ENCODE assay signal across 16 cellular contexts in the genomic region with DNA sequence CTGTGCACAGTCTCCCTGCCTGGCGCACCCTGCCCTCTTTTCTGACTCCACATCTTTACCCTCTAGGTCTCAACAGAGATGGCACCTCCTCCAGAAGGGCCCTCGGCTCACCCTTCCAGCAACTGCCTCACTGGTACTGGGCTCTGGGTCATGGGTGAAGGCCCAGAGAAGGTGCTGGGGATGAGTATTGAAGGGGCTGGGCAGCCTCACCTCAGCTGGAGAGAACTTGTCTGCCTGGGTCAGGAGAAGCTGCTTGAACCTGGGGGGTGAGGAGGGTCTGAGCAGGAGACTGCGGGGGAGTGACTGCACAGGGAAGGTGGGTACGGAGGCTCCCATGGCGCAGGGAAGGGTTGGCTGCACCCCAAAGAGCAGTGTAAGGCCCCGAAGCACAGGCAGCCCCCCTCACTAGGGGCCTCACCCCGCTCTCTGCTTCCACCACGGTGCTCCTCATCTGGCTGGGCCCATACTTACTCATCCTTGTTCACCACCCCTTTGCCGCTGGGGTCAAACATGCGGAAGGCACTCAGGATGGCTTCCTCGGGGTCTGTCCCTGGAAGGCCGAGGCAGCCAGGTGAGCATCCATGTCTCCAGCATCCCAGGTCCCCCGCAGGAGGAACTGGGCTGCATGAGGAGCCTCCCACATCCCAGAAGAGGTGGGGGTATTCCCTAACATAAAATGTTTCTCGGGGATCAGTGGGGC. TPM values are rescaled to one million over a fixed set of nuclear protein-coding genes. Genes with fewer than 3 reads are reported as not detected.
DNase-seq lines count a peak whose midpoint lies in the region; ATAC-seq and TF ChIP-seq lines count a peak whose summit lies in the region.
"Had no signal": no experiment of that assay in that cellular context is flagged by ENCODE, and none has a peak within 500 bp of the region (broad histone marks: within the 10 kb centered on the region; RNA-seq: fewer than 3 reads in every experiment).

No MANE protein-coding gene starts in this region.

- WGBS in right cardiac atrium = 66% methylated on average over 14 of the region's 14 CpGs
- WGBS in heart right ventricle, 2 donors = 65 to 77% methylated on average over 14 of the region's 14 CpGs
- WGBS in mesenchymal stem cell = 88% methylated on average over 12 of the region's 14 CpGs

- no peak overlapping the region for H3K4ac ChIP-seq in mesenchymal stem cell (ENCODE audit: low read depth in 1 of 2, low read length in 2 of 2)

- TF ChIP-seq CTCF in heart right ventricle (IDR thresholded peaks at IDR 0.05) (no peak), upper lobe of right lung (IDR thresholded peaks at IDR 0.05) (no peak), CD14-positive monocyte (IDR thresholded peaks at IDR 0.05) (no peak)

- H3K79me1 ChIP-seq in mesenchymal stem cell (replicated peaks; ENCODE audit: low read length, poor library complexity, severe bottlenecking) = no peaks in the 10 kb centered on the region

- no peak overlapping the region for H2AFZ ChIP-seq in mesenchymal stem cell (ENCODE audit: low read depth, low read length)

- H3K4me3 ChIP-seq in right cardiac atrium (ENCODE audit: low read length) = peak overlapping the region; percentile 34
- H3K4me3 ChIP-seq in heart right ventricle = peak overlapping the region in 4 of 10 donors; percentile 35 to 44 (median 36)
- H3K4me3 ChIP-seq in mesenchymal stem cell (ENCODE audit: insufficient read depth in 1 of 2, low read depth in 1 of 2, low read length in 2 of 2) = no peak overlapping the region
- H3K4me3 ChIP-seq in upper lobe of right lung = no peak overlapping the region
- H3K4me3 ChIP-seq: A549 had no signal

- intact Hi-C loops in right cardiac atrium (cut with DNase I) (loop anchor here in 1 of 4 donors (10.0 kb wide), 1 partner anchor 55 kb away; no protein-coding TSS in a partner anchor), heart right ventricle (cut with DNase I) (loop anchor here in 4 of 10 donors (5.0 to 10.0 kb wide), 2 partner anchors 55 to 58 kb away; no protein-coding TSS in a partner anchor), upper lobe of right lung (cut with DNase I) (no loop called here), CD14-positive monocyte (cut with micrococcal nuclease) (loop anchor here in 1 of 2 donors (10.0 kb wide), 1 partner anchor 55 kb away; no protein-coding TSS in a partner anchor)

- no peaks in the 10 kb centered on the region for H3K9me3 Mint-ChIP-seq in CD14-positive monocyte
- H3K9me3 Mint-ChIP-seq: CD8-positive, alpha-beta T cell; H9 had no signal

- H3K27me3 Mint-ChIP-seq in CD14-positive monocyte (ENCODE audit: low read depth in 3 of 3) = peaks cover 6 to 14% (median 8%) of the 10 kb centered on the region in 3 donors

- no peak overlapping the region for H2AK5ac ChIP-seq in mesenchymal stem cell (ENCODE audit: low read length, severe bottlenecking)

- H3K4me1 ChIP-seq in right cardiac atrium (ENCODE audit: control insufficient read depth, insufficient read depth, low read length) = peaks cover 2% of the 10 kb centered on the region
- H3K4me1 ChIP-seq in heart right ventricle = peaks cover 0 to 23% (median 5%) of the 10 kb centered on the region in 9 donors
- H3K4me1 ChIP-seq in mesenchymal stem cell (ENCODE audit: control insufficient read depth, insufficient read depth, low read depth, low read length) = peaks cover 2% of the 10 kb centered on the region
- no peaks in the 10 kb centered on the region for H3K4me1 ChIP-seq in upper lobe of right lung
- H3K4me1 ChIP-seq: A549, BE2C had no signal

- H4K8ac ChIP-seq in mesenchymal stem cell (ENCODE audit: low read length) = no peak overlapping the region

- no peaks in the 10 kb centered on the region for H3K4me1 Mint-ChIP-seq in CD14-positive monocyte
- H3K4me1 Mint-ChIP-seq: H9 had no signal

- H2BK5ac ChIP-seq in mesenchymal stem cell (ENCODE audit: low read depth, low read length, poor library complexity, severe bottlenecking) = no peak overlapping the region

- no peak overlapping the region for H3K9ac ChIP-seq in mesenchymal stem cell (ENCODE audit: low read length)

- H3K4me3 Mint-ChIP-seq in CD14-positive monocyte = no peak overlapping the region
- H3K4me3 Mint-ChIP-seq: CD8-positive, alpha-beta T cell had no signal

- peak overlapping the region in 1 of 2 experiments; percentile 38 for H3K14ac ChIP-seq in mesenchymal stem cell (ENCODE audit: low read length in 2 of 2)

- H3K9me3 ChIP-seq in right cardiac atrium (ENCODE audit: control insufficient read depth, low read length) (no peaks in the 10 kb centered on the region), heart right ventricle (no peaks in the 10 kb centered on the region), mesenchymal stem cell (ENCODE audit: control insufficient read depth, low read length) (no peaks in the 10 kb centered on the region), upper lobe of right lung (no peaks in the 10 kb centered on the region)
- H3K9me3 ChIP-seq: A549, BE2C had no signal

- ATAC-seq in right cardiac atrium (no peak), heart right ventricle (no peak), upper lobe of right lung (no peak)
- ATAC-seq: CD8-positive, alpha-beta T cell had no signal

- H4K91ac ChIP-seq in mesenchymal stem cell (ENCODE audit: low read length) = no peak overlapping the region

- peak in 1 of 3 donors; percentile 25 for DNase-seq in right cardiac atrium
- no peak for DNase-seq in heart right ventricle
- no peak for DNase-seq in mesenchymal stem cell
- DNase-seq in upper lobe of right lung = peak; percentile 56
- no peak for DNase-seq in Kasumi-1 (lab: John Stamatoyannopoulos, UW)
- DNase-seq in CD14-positive monocyte (ENCODE audit: low spot score) = no peak
- DNase-seq: BE2C; CD8-positive, alpha-beta T cell; COR-L47; DND-41; GDM1; GOT3; H9 had no signal

- H3K36me3 Mint-ChIP-seq in CD14-positive monocyte = no peaks in the 10 kb centered on the region
- H3K36me3 Mint-ChIP-seq: CD8-positive, alpha-beta T cell had no signal

- H3K18ac ChIP-seq in mesenchymal stem cell (ENCODE audit: low read depth in 1 of 2, low read length in 2 of 2) = no peak overlapping the region

- H3K23ac ChIP-seq in mesenchymal stem cell (ENCODE audit: low read length in 2 of 2) = peak overlapping the region in 1 of 2 experiments; percentile 37

- H3K27ac ChIP-seq in right cardiac atrium (ENCODE audit: low read length) (peak overlapping the region; percentile 61), heart right ventricle (peak overlapping the region in 3 of 10 donors; percentile 26 to 79 (median 41)), mesenchymal stem cell (ENCODE audit: low read length, poor library complexity, severe bottlenecking) (no peak overlapping the region), upper lobe of right lung (no peak overlapping the region)
- H3K27ac ChIP-seq: A549, C4-2B had no signal

- peak overlapping the region; percentile 9 for H2BK15ac ChIP-seq in mesenchymal stem cell (ENCODE audit: low read depth, poor library complexity, severe bottlenecking)

- H3K4me2 ChIP-seq in mesenchymal stem cell (ENCODE audit: low read length, poor library complexity, severe bottlenecking) = no peak overlapping the region
- H3K4me2 ChIP-seq: A549 had no signal

- H3K27me3 ChIP-seq in right cardiac atrium (ENCODE audit: control insufficient read depth, insufficient read depth) (no peaks in the 10 kb centered on the region), heart right ventricle (peaks cover 0 to 2% (median 0%) of the 10 kb centered on the region in 7 donors), mesenchymal stem cell (ENCODE audit: control insufficient read depth in 1 of 2, insufficient read depth in 1 of 2, low read length in 2 of 2) (peaks cover 3 to 10% of the 10 kb centered on the region in 2 experiments), upper lobe of right lung (no peaks in the 10 kb centered on the region)
- H3K27me3 ChIP-seq: BE2C had no signal

- H2BK120ac ChIP-seq in mesenchymal stem cell (ENCODE audit: low read depth, low read length) = no peak overlapping the region

- H2BK12ac ChIP-seq in mesenchymal stem cell (ENCODE audit: low read length in 2 of 2) = no peak overlapping the region

- H3K27ac Mint-ChIP-seq in CD14-positive monocyte = peak overlapping the region in 2 of 7 donors; percentile 78
- H3K27ac Mint-ChIP-seq: CD8-positive, alpha-beta T cell; H9 had no signal

- H3K36me3 ChIP-seq in heart right ventricle (no peaks in the 10 kb centered on the region), mesenchymal stem cell (ENCODE audit: control insufficient read depth in 1 of 2, insufficient read depth in 2 of 2, low read depth in 1 of 2, low read length in 2 of 2) (no peaks in the 10 kb centered on the region), upper lobe of right lung (no peaks in the 10 kb centered on the region)
- H3K36me3 ChIP-seq: BE2C had no signal

RNA-seq across cellular contexts. Expression of a gene that starts 1.7 kb away (rescaled TPM):
- total RNA-seq in right cardiac atrium (over 10,000 TPM; 13,263 to 15,323 (median 14,734) TPM), heart right ventricle (1,000 to 10,000 TPM in 7 of 10 donors, 100 to 1,000 TPM in 3; 146 to 6,323 (median 1,764) TPM), upper lobe of right lung (3.1 TPM)
- polyA plus RNA-seq in right cardiac atrium (28,570 TPM), heart right ventricle (1,000 to 10,000 TPM; 1,475 to 2,069 TPM), CD14-positive monocyte (not detected)
- not detected for polyA plus RNA-seq in mesenchymal stem cell (2013, experiment 1 of 2)
- polyA plus RNA-seq in mesenchymal stem cell (2013, experiment 2 of 2) = not detected
- total RNA-seq: CD8-positive, alpha-beta T cell had no signal
- polyA plus RNA-seq: A549, AG04450 had no signal

RNA-seq across cellular contexts. Expression of a gene that starts 16.1 kb away (rescaled TPM):
- 100 to 1,000 TPM in 1 of 4 donors, 10 to 100 TPM in 3; 85.8 to 110 (median 99.0) TPM for total RNA-seq in right cardiac atrium
- polyA plus RNA-seq in right cardiac atrium = 86.6 TPM
- total RNA-seq in heart right ventricle = 10 to 100 TPM; 64.4 to 92.0 (median 76.8) TPM
- polyA plus RNA-seq in heart right ventricle = 100 to 1,000 TPM in 1 of 2 donors, 10 to 100 TPM in 1; 89.3 to 150 TPM
- polyA plus RNA-seq in mesenchymal stem cell (2013, experiment 1 of 2) = 59.3 TPM
- polyA plus RNA-seq in mesenchymal stem cell (2013, experiment 2 of 2) = 56.2 TPM
- 60.2 TPM for total RNA-seq in upper lobe of right lung
- polyA plus RNA-seq in CD14-positive monocyte = 10 to 100 TPM; 24.1 to 25.7 TPM

RNA-seq across cellular contexts. Expression of a gene that starts 35.3 kb away (rescaled TPM):
- 100 to 1,000 TPM in 2 of 4 donors, 10 to 100 TPM in 2; 81.0 to 124 (median 103) TPM for total RNA-seq in right cardiac atrium
- polyA plus RNA-seq in right cardiac atrium = 62.8 TPM
- total RNA-seq in heart right ventricle = 10 to 100 TPM; 14.1 to 31.3 (median 21.6) TPM
- polyA plus RNA-seq in heart right ventricle = 10 to 100 TPM; 18.0 to 33.7 TPM
- 95.5 TPM for polyA plus RNA-seq in mesenchymal stem cell (2013, experiment 1 of 2)
- 88.2 TPM for polyA plus RNA-seq in mesenchymal stem cell (2013, experiment 2 of 2)
- total RNA-seq in upper lobe of right lung = 272 TPM
- not detected for polyA plus RNA-seq in CD14-positive monocyte
- polyA plus RNA-seq: A549 had no signal

RNA-seq across cellular contexts. Expression of a gene that starts 49.8 kb away (rescaled TPM):
- total RNA-seq in right cardiac atrium = 10 to 100 TPM in 3 of 4 donors, 1 to 10 TPM in 1; 7.4 to 12.9 (median 11.6) TPM
- 17.4 TPM for polyA plus RNA-seq in right cardiac atrium
- total RNA-seq in heart right ventricle = 1 to 10 TPM in 6 of 10 donors, under 1 TPM in 4; 0.50 to 3.3 (median 1.2) TPM
- 1 to 10 TPM; 4.7 to 6.0 TPM for polyA plus RNA-seq in heart right ventricle
- polyA plus RNA-seq in mesenchymal stem cell (2013, experiment 1 of 2) = 0.06 TPM
- 0.10 TPM for polyA plus RNA-seq in mesenchymal stem cell (2013, experiment 2 of 2)
- 0.23 TPM for total RNA-seq in upper lobe of right lung
- polyA plus RNA-seq in CD14-positive monocyte = not detected

RNA-seq across cellular contexts. Expression of a gene that starts 57.1 kb away (rescaled TPM):
- 10 to 100 TPM; 24.5 to 28.9 (median 25.8) TPM for total RNA-seq in right cardiac atrium
- 16.6 TPM for polyA plus RNA-seq in right cardiac atrium
- total RNA-seq in heart right ventricle = 10 to 100 TPM; 10.9 to 28.4 (median 13.5) TPM
- 10 to 100 TPM in 1 of 2 donors, 1 to 10 TPM in 1; 6.7 to 22.8 TPM for polyA plus RNA-seq in heart right ventricle
- 6.5 TPM for polyA plus RNA-seq in mesenchymal stem cell (2013, experiment 1 of 2)
- 5.7 TPM for polyA plus RNA-seq in mesenchymal stem cell (2013, experiment 2 of 2)
- 26.8 TPM for total RNA-seq in upper lobe of right lung
- polyA plus RNA-seq in CD14-positive monocyte = 1 to 10 TPM; 4.8 TPM

Comparison
In these comparisons a context has a peak if more than half of its experiments do, and no peak if none do; other contexts are left out.
1. RNA of a gene that starts 1.7 kb away (total RNA-seq): 13,263 to 15,323 TPM in right cardiac atrium and 146 to 6,323 TPM in heart right ventricle; 3.1 TPM in upper lobe of right lung (single experiment); every median in the first group is over 10 times any median in the second.